Comparison of ENCODE assay signal across 8 cellular contexts in genomic region chr9:64016845-64017406, GRCh38.
DNase-seq lines count a peak whose midpoint lies in the region; ATAC-seq and TF ChIP-seq lines count a peak whose summit lies in the region.
"Not testable (repeated sequence)": the region's sequence is repeated elsewhere in the genome, so short reads cannot be mapped to it uniquely, and the experiment has no call there.

No MANE protein-coding gene starts in this region.

- H3K4me3 Mint-ChIP-seq in CD4-positive, alpha-beta T cell = peak overlapping the region; percentile 48
- peak overlapping the region; percentile 82 for H3K4me3 Mint-ChIP-seq in activated T-cell treated with anti-CD3 and anti-CD28 coated beads, Interleukin-2, amount 50 U/mL, for 4 hours

- not testable (repeated sequence) for H3K9me3 Mint-ChIP-seq in CD4-positive, alpha-beta T cell; activated T-cell treated with anti-CD3 and anti-CD28 coated beads, Interleukin-2, amount 50 U/mL, for 4 hours

- not testable (repeated sequence) for H3K27me3 ChIP-seq in CD4-positive, alpha-beta T cell (ENCODE audit: control insufficient read depth, insufficient read depth, low read length); body of pancreas; psoas muscle (ENCODE audit: insufficient read depth in 3 of 3, low read length in 2 of 3); tibial artery

- H3K4me1 ChIP-seq in body of pancreas, psoas muscle, tibial artery: not testable (repeated sequence)

- TF ChIP-seq CTCF in CD4-positive, alpha-beta T cell (IDR thresholded peaks at IDR 0.05); body of pancreas (IDR thresholded peaks at IDR 0.05); psoas muscle (IDR thresholded peaks at IDR 0.05); tibial artery (IDR thresholded peaks at IDR 0.05): not testable (repeated sequence)

- intact Hi-C loops in CD4-positive, alpha-beta T cell (cut with DNase I, micrococcal nuclease); body of pancreas (cut with DNase I); left cardiac atrium (cut with DNase I); psoas muscle (cut with DNase I); tibial artery (cut with DNase I; ENCODE audit: low total_unique reads): not testable (repeated sequence)

- POLR2A ChIA-PET in CD4-positive, alpha-beta T cell (lab: Charles Lee) = not testable (repeated sequence)

- CTCF ChIA-PET in CD4-positive, alpha-beta T cell (lab: Charles Lee) = not testable (repeated sequence)

- not testable (repeated sequence) for H3K4me1 Mint-ChIP-seq in CD4-positive, alpha-beta T cell (ENCODE audit: low read depth); activated T-cell treated with anti-CD3 and anti-CD28 coated beads, Interleukin-2, amount 50 U/mL, for 4 hours (ENCODE audit: low read depth)

- H3K36me3 Mint-ChIP-seq in CD4-positive, alpha-beta T cell (ENCODE audit: low read depth); activated T-cell treated with anti-CD3 and anti-CD28 coated beads, Interleukin-2, amount 50 U/mL, for 4 hours (ENCODE audit: insufficient read depth): not testable (repeated sequence)

- not testable (repeated sequence) for H3K27me3 Mint-ChIP-seq in CD4-positive, alpha-beta T cell; activated T-cell treated with anti-CD3 and anti-CD28 coated beads, Interleukin-2, amount 50 U/mL, for 4 hours (ENCODE audit: low read depth)

- ATAC-seq in CD4-positive, alpha-beta T cell (ENCODE audit: poor library complexity) = peak; percentile 65
- ATAC-seq in GM21381 (IDR thresholded peaks at IDR 0.05; ENCODE audit: unreplicated experiment) (peak; percentile 73), body of pancreas (peak; percentile 75), psoas muscle (peak in 1 of 4 donors; percentile 75)
- not testable (repeated sequence) for ATAC-seq in activated T-cell treated with anti-CD3 and anti-CD28 coated beads, Interleukin-2, amount 50 U/mL, for 4 hours; left cardiac atrium

- peak in 6 of 10 experiments; percentile 6 to 40 (median 30) for DNase-seq in CD4-positive, alpha-beta T cell
- DNase-seq in SK-N-DZ (ENCODE audit: low spot score) (peak; percentile 68), body of pancreas (peak in 2 of 4 donors; percentile 44 to 45), left cardiac atrium (peak; percentile 58), psoas muscle (peak in 1 of 2 donors; percentile 35)
- DNase-seq in activated T-cell treated with anti-CD3 and anti-CD28 coated beads, Interleukin-2, amount 50 U/mL, for 4 hours; tibial artery: not testable (repeated sequence)

- H3K4me3 ChIP-seq in body of pancreas = not testable (repeated sequence)
- H3K4me3 ChIP-seq in psoas muscle (peak overlapping the region; percentile 36), tibial artery (peak overlapping the region; percentile 15 to 45)

- H3K36me3 ChIP-seq in body of pancreas (replicated peaks in 1 of 2; ENCODE audit: insufficient read depth in 1 of 2, low read depth in 2 of 2); psoas muscle (ENCODE audit: insufficient read depth in 1 of 2, low read depth in 1 of 2); tibial artery: not testable (repeated sequence)

- H3K27ac Mint-ChIP-seq in CD4-positive, alpha-beta T cell = not testable (repeated sequence)

- not testable (repeated sequence) for H3K9me3 ChIP-seq in CD4-positive, alpha-beta T cell (ENCODE audit: control insufficient read depth, low read length); body of pancreas; psoas muscle; tibial artery

- not testable (repeated sequence) for H3K27ac ChIP-seq in CD4-positive, alpha-beta T cell (ENCODE audit: low read depth, low read length); psoas muscle
- H3K27ac ChIP-seq in body of pancreas (peak overlapping the region in 2 of 4 donors; percentile 44 to 60), tibial artery (peak overlapping the region in 1 of 2 donors; percentile 35)

- 32 to 40% methylated on average over 20 to 34 of the region's 46 CpGs for whole genome bisulfite sequencing in body of pancreas, 2 donors
- WGBS in psoas muscle, 3 donors = 47 to 61% (median 58%) methylated on average over 33 to 38 of the region's 46 CpGs

- peak in 2 of 3 donors; percentile 51 to 59 for TF ChIP-seq POLR2A in body of pancreas (IDR thresholded peaks at IDR 0.05)
